ENCODE assay signal across 16 cellular contexts in genomic region chr15:57463360-57463759, GRCh38.
DNase-seq lines count a peak whose midpoint lies in the region; ATAC-seq and TF ChIP-seq lines count a peak whose summit lies in the region.
"Had no signal": no experiment of that assay in that cellular context is flagged by ENCODE, and none has a peak within 500 bp of the region (broad histone marks: within the 10 kb centered on the region; RNA-seq: fewer than 3 reads in every experiment).

No MANE protein-coding gene starts in this region.

- ATAC-seq in GM21825 (IDR thresholded peaks at IDR 0.05; ENCODE audit: unreplicated experiment), result no peak
- no peak for ATAC-seq in SK-N-SH treated with all-trans-retinoic acid at 6 μM for 48 hours
- ATAC-seq: HepG2 had no signal

- DNase-seq in cerebellum (ENCODE audit: low spot score), result peak; percentile 2
- peak in 29 of 51 donors; percentile 5 to 72 (median 31) for DNase-seq in hypothalamus (lab: John Stamatoyannopoulos, UW)
- peak; percentile 53 for DNase-seq in pons (ENCODE audit: low spot score)
- no peak for DNase-seq in stimulated activated naive CD4-positive, alpha-beta T cell treated with Interleukin-2 at 50 U/mL for 16 hours (lab: John Stamatoyannopoulos, UW)
- no peak for DNase-seq in stimulated activated CD4-positive, alpha-beta T cell treated with anti-CD3 and anti-CD28 coated beads, Interleukin-4, amount 100 ng/mL, for 1 hour
- DNase-seq: ACHN, DMS79, KBM-7, NCI-H1105, NCI-H1694, NCI-H510A, NCI-H774, Right ventricle myocardium superior had no signal

TF ChIP-seq in SK-N-SH treated with all-trans-retinoic acid at 6 μM for 48 hours, 23 proteins besides CTCF, POLR2A, EP300 and RAD21:
- TF ChIP-seq TOX (CRISPR knock-in tag; IDR thresholded peaks at IDR 0.05; ENCODE audit: borderline replicate concordance) (no peak), ZC3H10 (CRISPR knock-in tag; IDR thresholded peaks at IDR 0.05) (no peak), RARB (CRISPR knock-in tag; IDR thresholded peaks at IDR 0.05) (no peak), ZFP3 (CRISPR knock-in tag; IDR thresholded peaks at IDR 0.05) (no peak), OSR1 (CRISPR knock-in tag; IDR thresholded peaks at IDR 0.05) (no peak), ZNF8 (CRISPR knock-in tag; IDR thresholded peaks at IDR 0.05) (no peak), TCF4 (CRISPR knock-in tag; IDR thresholded peaks at IDR 0.05; ENCODE audit: borderline replicate concordance) (no peak), CREB5 (CRISPR knock-in tag; IDR thresholded peaks at IDR 0.05; ENCODE audit: low read depth) (no peak), ISL1 (CRISPR knock-in tag; IDR thresholded peaks at IDR 0.05) (no peak), ZNF70 (CRISPR knock-in tag; IDR thresholded peaks at IDR 0.05) (no peak), SNAI2 (CRISPR knock-in tag; IDR thresholded peaks at IDR 0.05) (no peak)
TF ChIP-seq in SK-N-SH treated with all-trans-retinoic acid at 6 μM for 48 hours: peak in this region for 0.

Comparison
In these comparisons a context has a peak if more than half of its experiments do, and no peak if none do; other contexts are left out.
1. DNase-seq: peak in cerebellum (single experiment), hypothalamus (29 of 51) and pons (single experiment); none in stimulated activated naive CD4-positive, alpha-beta T cell treated with Interleukin-2 at 50 U/mL for 16 hours (single experiment) and stimulated activated CD4-positive, alpha-beta T cell treated with anti-CD3 and anti-CD28 coated beads, Interleukin-4, amount 100 ng/mL, for 1 hour (single experiment).